8 cellular contexts compared by ENCODE assay signal in genomic region chr2:96856776-96857673, GRCh38.
DNase-seq lines count a peak whose midpoint lies in the region; ATAC-seq and TF ChIP-seq lines count a peak whose summit lies in the region.

No MANE protein-coding gene starts in this region.

- DNase-seq in GF-D8 (lab: John Stamatoyannopoulos, UW) = peak; percentile 22
- DNase-seq in NT2/D1 (ENCODE audit: low read depth, low spot score) = no peak
- DNase-seq in astrocyte of the spinal cord (ENCODE audit: low read depth, low spot score) = no peak
- DNase-seq in islet precursor cell = peak; percentile 62
- peak; percentile 60 for DNase-seq in stimulated activated CD8-positive, alpha-beta memory T cell treated with anti-CD3 and anti-CD28 coated beads, Interleukin-4, amount 100 ng/mL, for 48 hours
- DNase-seq in SKM-1 treated with dmso at 0.1 percent for 144 hours (lab: John Stamatoyannopoulos, UW; ENCODE audit: unreplicated experiment) = no peak
- DNase-seq in DMS114 treated with DMSO at 0.1 percent for 48 hours (lab: John Stamatoyannopoulos, UW; ENCODE audit: unreplicated experiment) = no peak

- H3K4me3 ChIP-seq in NT2/D1 (ENCODE audit: insufficient read length, low read depth) (peak overlapping the region; percentile 73), astrocyte of the spinal cord (ENCODE audit: low read depth, low read length) (peak overlapping the region; percentile 74)

- H3K9ac ChIP-seq in NT2/D1 (ENCODE audit: insufficient read length, low read depth) = peak overlapping the region; percentile 88

- peak; percentile 11 for ATAC-seq in HG02610 (IDR thresholded peaks at IDR 0.05; ENCODE audit: unreplicated experiment)

- peaks cover 17% of the 10 kb centered on the region for H3K4me1 ChIP-seq in NT2/D1 (ENCODE audit: insufficient read depth, insufficient read length)

- H3K27me3 ChIP-seq in NT2/D1 (ENCODE audit: insufficient read depth, insufficient read length) = no peaks in the 10 kb centered on the region

- in situ Hi-C loops in astrocyte of the spinal cord (cut with HindIII; ENCODE audit: low sequenced_read_pairs) = no loop called here

- H3K36me3 ChIP-seq in NT2/D1 (ENCODE audit: insufficient read depth, insufficient read length, low read length) = peaks cover 38% of the 10 kb centered on the region

- TF ChIP-seq CTCF in astrocyte of the spinal cord (IDR thresholded peaks at IDR 0.05; ENCODE audit: low read depth, low read length) = no peak

- H3K9me3 ChIP-seq in NT2/D1 (ENCODE audit: insufficient read depth, low read length) = no peaks in the 10 kb centered on the region

Comparison
In these comparisons a context has a peak if more than half of its experiments do, and no peak if none do; other contexts are left out.
1. DNase-seq: peak in GF-D8 (single experiment), islet precursor cell (single experiment) and stimulated activated CD8-positive, alpha-beta memory T cell treated with anti-CD3 and anti-CD28 coated beads, Interleukin-4, amount 100 ng/mL, for 48 hours (single experiment); none in NT2/D1 (single experiment), astrocyte of the spinal cord (single experiment), SKM-1 treated with dmso at 0.1 percent for 144 hours (single experiment) and DMS114 treated with DMSO at 0.1 percent for 48 hours (single experiment).